1 cellular context compared by ENCODE assay signal in the genomic region with DNA sequence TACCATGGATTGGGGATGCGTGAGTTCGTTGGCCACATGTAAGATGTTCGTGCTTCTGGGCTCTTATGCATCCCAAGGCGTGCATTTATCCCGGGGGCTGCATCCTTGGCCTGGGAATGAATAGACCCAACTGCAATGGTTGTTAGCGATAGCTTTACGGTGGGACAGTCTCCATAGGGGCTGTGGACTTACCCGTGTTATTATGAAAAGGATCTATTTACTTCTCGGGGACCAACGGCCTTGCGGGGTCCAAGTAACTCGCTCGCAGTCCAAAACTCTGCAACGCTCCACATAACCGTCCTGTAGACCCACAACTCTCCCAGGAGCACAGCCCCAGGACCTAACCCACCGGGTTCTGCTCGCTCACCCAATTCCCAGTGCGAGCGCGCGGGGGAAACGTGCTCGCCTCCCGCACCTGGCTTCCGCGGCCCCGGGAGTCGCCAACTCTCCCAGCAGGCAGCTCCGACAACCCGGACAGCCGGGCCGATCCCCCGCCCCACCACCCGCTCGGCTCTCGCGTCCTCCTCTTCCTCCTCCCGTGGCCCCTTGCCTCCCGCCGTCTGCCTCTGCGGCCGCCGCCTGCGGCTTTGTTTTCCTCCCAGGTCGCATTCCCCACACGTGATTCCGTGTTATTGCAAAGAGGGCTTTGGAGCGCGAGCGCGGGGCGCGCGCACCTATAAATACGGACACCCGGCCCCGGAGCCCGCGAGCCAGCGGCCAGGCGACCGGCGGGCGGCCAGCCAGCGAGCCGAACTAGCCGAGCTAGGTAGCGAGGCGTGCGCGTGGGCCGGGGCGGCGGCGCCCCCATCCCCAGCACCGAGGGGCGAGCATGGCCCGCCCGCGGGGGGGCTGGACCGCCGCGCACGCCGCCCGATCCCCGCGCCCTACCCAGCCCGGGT.
TF ChIP-seq lines count a peak whose summit lies in the region.

A gene with protein sequence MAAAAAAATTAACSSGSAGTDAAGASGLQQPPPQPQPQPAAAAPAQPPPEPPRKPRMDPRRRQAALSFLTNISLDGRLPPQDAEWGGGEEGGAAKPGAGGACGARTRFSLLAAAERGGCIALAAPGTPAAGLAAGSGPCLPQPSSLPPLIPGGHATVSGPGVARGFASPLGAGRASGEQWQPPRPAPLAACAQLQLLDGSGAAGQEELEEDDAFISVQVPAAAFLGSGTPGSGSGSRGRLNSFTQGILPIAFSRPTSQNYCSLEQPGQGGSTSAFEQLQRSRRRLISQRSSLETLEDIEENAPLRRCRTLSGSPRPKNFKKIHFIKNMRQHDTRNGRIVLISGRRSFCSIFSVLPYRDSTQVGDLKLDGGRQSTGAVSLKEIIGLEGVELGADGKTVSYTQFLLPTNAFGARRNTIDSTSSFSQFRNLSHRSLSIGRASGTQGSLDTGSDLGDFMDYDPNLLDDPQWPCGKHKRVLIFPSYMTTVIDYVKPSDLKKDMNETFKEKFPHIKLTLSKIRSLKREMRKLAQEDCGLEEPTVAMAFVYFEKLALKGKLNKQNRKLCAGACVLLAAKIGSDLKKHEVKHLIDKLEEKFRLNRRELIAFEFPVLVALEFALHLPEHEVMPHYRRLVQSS (plus strand): TSS at position 706 of the 899 bp plus-strand sequence. CDS start 278 bp downstream, outside the sequence.

TF ChIP-seq in HepG2, 621 proteins besides CTCF, POLR2A, EP300 and RAD21 (continued from another document and continues in another):
- TF ChIP-seq, protein P1, sequence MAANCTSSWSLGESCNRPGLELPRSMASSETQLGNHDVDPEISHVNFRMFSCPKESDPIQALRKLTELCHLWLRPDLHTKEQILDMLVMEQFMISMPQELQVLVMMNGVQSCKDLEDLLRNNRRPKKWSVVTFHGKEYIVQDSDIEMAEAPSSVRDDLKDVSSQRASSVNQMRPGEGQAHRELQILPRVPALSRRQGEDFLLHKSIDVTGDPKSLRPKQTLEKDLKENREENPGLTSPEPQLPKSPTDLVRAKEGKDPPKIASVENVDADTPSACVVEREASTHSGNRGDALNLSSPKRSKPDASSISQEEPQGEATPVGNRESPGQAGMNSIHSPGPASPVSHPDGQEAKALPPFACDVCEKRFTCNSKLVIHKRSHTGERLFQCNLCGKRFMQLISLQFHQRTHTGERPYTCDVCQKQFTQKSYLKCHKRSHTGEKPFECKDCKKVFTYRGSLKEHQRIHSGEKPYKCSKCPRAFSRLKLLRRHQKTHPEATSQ (CRISPR knock-in tag; IDR thresholded peaks at IDR 0.05; ENCODE audit: borderline replicate concordance) = 0 out of 2 replicates have a peak, but pooled peaks have one; percentile 42
- no peak for TF ChIP-seq ZNF251 (CRISPR knock-in tag; IDR thresholded peaks at IDR 0.05)
- no peak for TF ChIP-seq ZNF468 (CRISPR knock-in tag; IDR thresholded peaks at IDR 0.05)
- 0 out of 2 replicates have a peak, but pooled peaks have one; percentile 10 for TF ChIP-seq ZNF543 (CRISPR knock-in tag; IDR thresholded peaks at IDR 0.05)
- no peak for TF ChIP-seq MLLT10 (CRISPR knock-in tag; IDR thresholded peaks at IDR 0.05)
- peak; percentile 86 for TF ChIP-seq SALL1 (CRISPR knock-in tag; IDR thresholded peaks at IDR 0.05)
- TF ChIP-seq ZMAT3 (CRISPR knock-in tag; conservative IDR thresholded peaks at IDR 0.05) = peak; percentile 73; the same call in 1 of the 2 replicates
- TF ChIP-seq ZNF703 (CRISPR knock-in tag; IDR thresholded peaks at IDR 0.05; ENCODE audit: borderline replicate concordance) = peak; percentile 75; the same call in 1 of the 2 replicates
- TF ChIP-seq NCOA1 (CRISPR knock-in tag; IDR thresholded peaks at IDR 0.05) = no peak
- TF ChIP-seq MAFG (CRISPR knock-in tag; IDR thresholded peaks at IDR 0.05) = no peak
- TF ChIP-seq, protein P2, sequence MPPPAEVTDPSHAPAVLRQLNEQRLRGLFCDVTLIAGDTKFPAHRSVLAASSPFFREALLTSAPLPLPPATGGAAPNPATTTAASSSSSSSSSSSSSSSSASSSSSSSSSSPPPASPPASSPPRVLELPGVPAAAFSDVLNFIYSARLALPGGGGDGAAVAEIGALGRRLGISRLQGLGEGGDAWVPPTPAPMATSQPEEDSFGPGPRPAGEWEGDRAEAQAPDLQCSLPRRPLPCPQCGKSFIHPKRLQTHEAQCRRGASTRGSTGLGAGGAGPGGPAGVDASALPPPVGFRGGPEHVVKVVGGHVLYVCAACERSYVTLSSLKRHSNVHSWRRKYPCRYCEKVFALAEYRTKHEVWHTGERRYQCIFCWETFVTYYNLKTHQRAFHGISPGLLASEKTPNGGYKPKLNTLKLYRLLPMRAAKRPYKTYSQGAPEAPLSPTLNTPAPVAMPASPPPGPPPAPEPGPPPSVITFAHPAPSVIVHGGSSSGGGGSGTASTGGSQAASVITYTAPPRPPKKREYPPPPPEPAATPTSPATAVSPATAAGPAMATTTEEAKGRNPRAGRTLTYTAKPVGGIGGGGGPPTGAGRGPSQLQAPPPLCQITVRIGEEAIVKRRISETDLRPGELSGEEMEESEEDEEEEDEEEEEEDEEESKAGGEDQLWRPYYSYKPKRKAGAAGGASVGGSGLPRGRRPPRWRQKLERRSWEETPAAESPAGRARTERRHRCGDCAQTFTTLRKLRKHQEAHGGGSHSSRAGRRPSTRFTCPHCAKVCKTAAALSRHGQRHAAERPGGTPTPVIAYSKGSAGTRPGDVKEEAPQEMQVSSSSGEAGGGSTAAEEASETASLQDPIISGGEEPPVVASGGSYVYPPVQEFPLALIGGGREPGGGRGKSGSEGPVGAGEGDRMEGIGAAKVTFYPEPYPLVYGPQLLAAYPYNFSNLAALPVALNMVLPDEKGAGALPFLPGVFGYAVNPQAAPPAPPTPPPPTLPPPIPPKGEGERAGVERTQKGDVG (CRISPR knock-in tag; IDR thresholded peaks at IDR 0.05; ENCODE audit: borderline replicate concordance) = no peak
- no peak for TF ChIP-seq ISX (CRISPR knock-in tag; conservative IDR thresholded peaks at IDR 0.05)
- TF ChIP-seq, protein P3, sequence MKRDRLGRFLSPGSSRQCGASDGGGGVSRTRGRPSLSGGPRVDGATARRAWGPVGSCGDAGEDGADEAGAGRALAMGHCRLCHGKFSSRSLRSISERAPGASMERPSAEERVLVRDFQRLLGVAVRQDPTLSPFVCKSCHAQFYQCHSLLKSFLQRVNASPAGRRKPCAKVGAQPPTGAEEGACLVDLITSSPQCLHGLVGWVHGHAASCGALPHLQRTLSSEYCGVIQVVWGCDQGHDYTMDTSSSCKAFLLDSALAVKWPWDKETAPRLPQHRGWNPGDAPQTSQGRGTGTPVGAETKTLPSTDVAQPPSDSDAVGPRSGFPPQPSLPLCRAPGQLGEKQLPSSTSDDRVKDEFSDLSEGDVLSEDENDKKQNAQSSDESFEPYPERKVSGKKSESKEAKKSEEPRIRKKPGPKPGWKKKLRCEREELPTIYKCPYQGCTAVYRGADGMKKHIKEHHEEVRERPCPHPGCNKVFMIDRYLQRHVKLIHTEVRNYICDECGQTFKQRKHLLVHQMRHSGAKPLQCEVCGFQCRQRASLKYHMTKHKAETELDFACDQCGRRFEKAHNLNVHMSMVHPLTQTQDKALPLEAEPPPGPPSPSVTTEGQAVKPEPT (CRISPR knock-in tag; IDR thresholded peaks at IDR 0.05; ENCODE audit: low read depth) = no peak
- TF ChIP-seq MTA3 (CRISPR knock-in tag; IDR thresholded peaks at IDR 0.05) = no peak
- TF ChIP-seq, protein P4, sequence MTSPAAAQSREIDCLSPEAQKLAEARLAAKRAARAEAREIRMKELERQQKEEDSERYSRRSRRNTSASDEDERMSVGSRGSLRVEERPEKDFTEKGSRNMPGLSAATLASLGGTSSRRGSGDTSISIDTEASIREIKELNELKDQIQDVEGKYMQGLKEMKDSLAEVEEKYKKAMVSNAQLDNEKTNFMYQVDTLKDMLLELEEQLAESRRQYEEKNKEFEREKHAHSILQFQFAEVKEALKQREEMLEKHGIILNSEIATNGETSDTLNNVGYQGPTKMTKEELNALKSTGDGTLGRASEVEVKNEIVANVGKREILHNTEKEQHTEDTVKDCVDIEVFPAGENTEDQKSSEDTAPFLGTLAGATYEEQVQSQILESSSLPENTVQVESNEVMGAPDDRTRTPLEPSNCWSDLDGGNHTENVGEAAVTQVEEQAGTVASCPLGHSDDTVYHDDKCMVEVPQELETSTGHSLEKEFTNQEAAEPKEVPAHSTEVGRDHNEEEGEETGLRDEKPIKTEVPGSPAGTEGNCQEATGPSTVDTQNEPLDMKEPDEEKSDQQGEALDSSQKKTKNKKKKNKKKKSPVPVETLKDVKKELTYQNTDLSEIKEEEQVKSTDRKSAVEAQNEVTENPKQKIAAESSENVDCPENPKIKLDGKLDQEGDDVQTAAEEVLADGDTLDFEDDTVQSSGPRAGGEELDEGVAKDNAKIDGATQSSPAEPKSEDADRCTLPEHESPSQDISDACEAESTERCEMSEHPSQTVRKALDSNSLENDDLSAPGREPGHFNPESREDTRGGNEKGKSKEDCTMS (CRISPR knock-in tag; conservative IDR thresholded peaks at IDR 0.05) = no peak
- no peak for TF ChIP-seq ZNF660 (CRISPR knock-in tag; IDR thresholded peaks at IDR 0.05; ENCODE audit: borderline replicate concordance, low read depth)
- TF ChIP-seq, protein P5, sequence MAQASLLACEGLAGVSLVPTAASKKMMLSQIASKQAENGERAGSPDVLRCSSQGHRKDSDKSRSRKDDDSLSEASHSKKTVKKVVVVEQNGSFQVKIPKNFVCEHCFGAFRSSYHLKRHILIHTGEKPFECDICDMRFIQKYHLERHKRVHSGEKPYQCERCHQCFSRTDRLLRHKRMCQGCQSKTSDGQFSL (CRISPR knock-in tag; IDR thresholded peaks at IDR 0.05) = no peak
- TF ChIP-seq, protein P6, sequence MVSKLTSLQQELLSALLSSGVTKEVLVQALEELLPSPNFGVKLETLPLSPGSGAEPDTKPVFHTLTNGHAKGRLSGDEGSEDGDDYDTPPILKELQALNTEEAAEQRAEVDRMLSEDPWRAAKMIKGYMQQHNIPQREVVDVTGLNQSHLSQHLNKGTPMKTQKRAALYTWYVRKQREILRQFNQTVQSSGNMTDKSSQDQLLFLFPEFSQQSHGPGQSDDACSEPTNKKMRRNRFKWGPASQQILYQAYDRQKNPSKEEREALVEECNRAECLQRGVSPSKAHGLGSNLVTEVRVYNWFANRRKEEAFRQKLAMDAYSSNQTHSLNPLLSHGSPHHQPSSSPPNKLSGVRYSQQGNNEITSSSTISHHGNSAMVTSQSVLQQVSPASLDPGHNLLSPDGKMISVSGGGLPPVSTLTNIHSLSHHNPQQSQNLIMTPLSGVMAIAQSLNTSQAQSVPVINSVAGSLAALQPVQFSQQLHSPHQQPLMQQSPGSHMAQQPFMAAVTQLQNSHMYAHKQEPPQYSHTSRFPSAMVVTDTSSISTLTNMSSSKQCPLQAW (CRISPR knock-in tag; IDR thresholded peaks at IDR 0.05) = no peak
- TF ChIP-seq, protein P7, sequence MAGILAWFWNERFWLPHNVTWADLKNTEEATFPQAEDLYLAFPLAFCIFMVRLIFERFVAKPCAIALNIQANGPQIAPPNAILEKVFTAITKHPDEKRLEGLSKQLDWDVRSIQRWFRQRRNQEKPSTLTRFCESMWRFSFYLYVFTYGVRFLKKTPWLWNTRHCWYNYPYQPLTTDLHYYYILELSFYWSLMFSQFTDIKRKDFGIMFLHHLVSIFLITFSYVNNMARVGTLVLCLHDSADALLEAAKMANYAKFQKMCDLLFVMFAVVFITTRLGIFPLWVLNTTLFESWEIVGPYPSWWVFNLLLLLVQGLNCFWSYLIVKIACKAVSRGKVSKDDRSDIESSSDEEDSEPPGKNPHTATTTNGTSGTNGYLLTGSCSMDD (CRISPR knock-in tag; IDR thresholded peaks at IDR 0.05) = no peak
- no peak for TF ChIP-seq EZH2 (conservative IDR thresholded peaks at IDR 0.05; ENCODE audit: low read depth, low read length)
- TF ChIP-seq KLF12 (CRISPR knock-in tag; IDR thresholded peaks at IDR 0.05; ENCODE audit: borderline replicate concordance) = no peak
- TF ChIP-seq ZFP41 (CRISPR knock-in tag; IDR thresholded peaks at IDR 0.05; ENCODE audit: borderline replicate concordance) = no peak
- TF ChIP-seq, protein P8, sequence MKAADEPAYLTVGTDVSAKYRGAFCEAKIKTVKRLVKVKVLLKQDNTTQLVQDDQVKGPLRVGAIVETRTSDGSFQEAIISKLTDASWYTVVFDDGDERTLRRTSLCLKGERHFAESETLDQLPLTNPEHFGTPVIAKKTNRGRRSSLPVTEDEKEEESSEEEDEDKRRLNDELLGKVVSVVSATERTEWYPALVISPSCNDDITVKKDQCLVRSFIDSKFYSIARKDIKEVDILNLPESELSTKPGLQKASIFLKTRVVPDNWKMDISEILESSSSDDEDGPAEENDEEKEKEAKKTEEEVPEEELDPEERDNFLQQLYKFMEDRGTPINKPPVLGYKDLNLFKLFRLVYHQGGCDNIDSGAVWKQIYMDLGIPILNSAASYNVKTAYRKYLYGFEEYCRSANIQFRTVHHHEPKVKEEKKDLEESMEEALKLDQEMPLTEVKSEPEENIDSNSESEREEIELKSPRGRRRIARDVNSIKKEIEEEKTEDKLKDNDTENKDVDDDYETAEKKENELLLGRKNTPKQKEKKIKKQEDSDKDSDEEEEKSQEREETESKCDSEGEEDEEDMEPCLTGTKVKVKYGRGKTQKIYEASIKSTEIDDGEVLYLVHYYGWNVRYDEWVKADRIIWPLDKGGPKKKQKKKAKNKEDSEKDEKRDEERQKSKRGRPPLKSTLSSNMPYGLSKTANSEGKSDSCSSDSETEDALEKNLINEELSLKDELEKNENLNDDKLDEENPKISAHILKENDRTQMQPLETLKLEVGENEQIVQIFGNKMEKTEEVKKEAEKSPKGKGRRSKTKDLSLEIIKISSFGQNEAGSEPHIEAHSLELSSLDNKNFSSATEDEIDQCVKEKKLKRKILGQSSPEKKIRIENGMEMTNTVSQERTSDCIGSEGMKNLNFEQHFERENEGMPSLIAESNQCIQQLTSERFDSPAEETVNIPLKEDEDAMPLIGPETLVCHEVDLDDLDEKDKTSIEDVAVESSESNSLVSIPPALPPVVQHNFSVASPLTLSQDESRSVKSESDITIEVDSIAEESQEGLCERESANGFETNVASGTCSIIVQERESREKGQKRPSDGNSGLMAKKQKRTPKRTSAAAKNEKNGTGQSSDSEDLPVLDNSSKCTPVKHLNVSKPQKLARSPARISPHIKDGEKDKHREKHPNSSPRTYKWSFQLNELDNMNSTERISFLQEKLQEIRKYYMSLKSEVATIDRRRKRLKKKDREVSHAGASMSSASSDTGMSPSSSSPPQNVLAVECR (CRISPR knock-in tag; IDR thresholded peaks at IDR 0.05; ENCODE audit: borderline replicate concordance) = peak; percentile 38; the same call in 1 of the 2 replicates
- no peak for TF ChIP-seq ZNF549 (CRISPR knock-in tag; IDR thresholded peaks at IDR 0.05)
